ENCODE assay signal across 1 cellular context in genomic region chr12:61780435-61780834, GRCh38.
A peak's percentile ranks its signal among the peaks of the same experiment; 100 is the strongest.
TF ChIP-seq lines count a peak whose summit lies in the region.

No MANE protein-coding gene starts in this region.

TF ChIP-seq in H1, 55 proteins besides CTCF, POLR2A, EP300 and RAD21:
- TF ChIP-seq KDM5A (IDR thresholded peaks at IDR 0.05; ENCODE audit: low read length) (no peak), TCF12 (IDR thresholded peaks at IDR 0.05; ENCODE audit: low read depth, low read length) (0 out of 2 replicates have a peak, but pooled peaks have one; percentile 40)
